ENCODE assay signal across 8 cellular contexts in genomic region chr19:3060852-3061182, GRCh38. TPM values are rescaled to one million over a fixed set of nuclear protein-coding genes. Genes with fewer than 3 reads are reported as not detected.
A peak's percentile ranks its signal among the peaks of the same experiment; 100 is the strongest.
DNase-seq lines count a peak whose midpoint lies in the region; ATAC-seq and TF ChIP-seq lines count a peak whose summit lies in the region.

No MANE protein-coding gene starts in this region.

- TF ChIP-seq CTCF in BE2C (IDR thresholded peaks at IDR 0.05; ENCODE audit: low read depth, low read length) (no peak), NB4 (IDR thresholded peaks at IDR 0.05; ENCODE audit: low read depth, low read length) (no peak), nephron progenitor cell (IDR thresholded peaks at IDR 0.05) (no peak)

- H3K4me1 Mint-ChIP-seq in nephron progenitor cell, result peaks cover 30% of the 10 kb centered on the region

- H3K36me3 ChIP-seq in BE2C, result peaks cover 24% of the 10 kb centered on the region
- peaks cover 45% of the 10 kb centered on the region for H3K36me3 ChIP-seq in effector memory CD4-positive, alpha-beta T cell (ENCODE audit: control insufficient read depth, insufficient read depth, low read length)

- no peak for ATAC-seq in GM18870 (IDR thresholded peaks at IDR 0.05; ENCODE audit: unreplicated experiment)

- peaks cover 80% of the 10 kb centered on the region for H3K27me3 Mint-ChIP-seq in nephron progenitor cell (ENCODE audit: low read depth, poor library complexity)

- H3K27ac ChIP-seq in effector memory CD4-positive, alpha-beta T cell (ENCODE audit: insufficient read depth, low read length, poor library complexity, severe bottlenecking), result peak overlapping the region; percentile 74

- no peaks in the 10 kb centered on the region for H3K9me3 Mint-ChIP-seq in nephron progenitor cell

- no peaks in the 10 kb centered on the region for H3K27me3 ChIP-seq in BE2C
- H3K27me3 ChIP-seq in effector memory CD4-positive, alpha-beta T cell (replicated peaks; ENCODE audit: control insufficient read depth, insufficient read depth, low read length, poor library complexity, severe bottlenecking), result no peaks in the 10 kb centered on the region

- peak overlapping the region; percentile 77 for H3K4me3 Mint-ChIP-seq in nephron progenitor cell

- H3K4me3 ChIP-seq in BE2C (ENCODE audit: low read depth, low read length), result peak overlapping the region; percentile 77
- H3K4me3 ChIP-seq in NB4 (ENCODE audit: low read depth, low read length), result peak overlapping the region; percentile 21
- peak overlapping the region; percentile 92 for H3K4me3 ChIP-seq in effector memory CD4-positive, alpha-beta T cell (ENCODE audit: insufficient read depth, low read depth, low read length, poor library complexity, severe bottlenecking)

- peaks cover 21% of the 10 kb centered on the region for H3K36me3 Mint-ChIP-seq in nephron progenitor cell (ENCODE audit: low read depth)

- H3K9me3 ChIP-seq in BE2C, result no peaks in the 10 kb centered on the region
- no peaks in the 10 kb centered on the region for H3K9me3 ChIP-seq in effector memory CD4-positive, alpha-beta T cell (ENCODE audit: control insufficient read depth, low read length)

- no peak for TF ChIP-seq POLR2A in NB4 (IDR thresholded peaks at IDR 0.05; ENCODE audit: extremely low read depth, insufficient read length)

- H3K4me1 ChIP-seq in BE2C, result peaks cover 12% of the 10 kb centered on the region
- H3K4me1 ChIP-seq in effector memory CD4-positive, alpha-beta T cell (ENCODE audit: control insufficient read depth, insufficient read depth, low read length, poor library complexity, severe bottlenecking), result peaks cover 42% of the 10 kb centered on the region

- DNase-seq in BE2C (no peak), NB4 (ENCODE audit: low read depth) (no peak), nephron progenitor cell (no peak), NCI-H345 (lab: John Stamatoyannopoulos, UW) (no peak), NCI-H774 (lab: John Stamatoyannopoulos, UW) (no peak)
- no peak for DNase-seq in effector memory CD4-positive, alpha-beta T cell
- no peak for DNase-seq in stimulated activated naive CD4-positive, alpha-beta T cell (lab: John Stamatoyannopoulos, UW)

- no peak overlapping the region for H3K27ac Mint-ChIP-seq in nephron progenitor cell

RNA-seq across cellular contexts. Expression of gene TLE5, which starts 1.5 kb away (rescaled TPM):
- polyA plus RNA-seq in BE2C (2012; ENCODE audit: insufficient read depth, insufficient read length, low read depth), result 1,091 TPM

RNA-seq across cellular contexts. Expression of gene TLE2, which starts 31.7 kb away (rescaled TPM):
- polyA plus RNA-seq in BE2C (2012; ENCODE audit: insufficient read depth, insufficient read length, low read depth), result 114 TPM

RNA-seq across cellular contexts. Expression of gene GNA11, which starts 33.3 kb away (rescaled TPM):
- 180 TPM for polyA plus RNA-seq in BE2C (2012; ENCODE audit: insufficient read depth, insufficient read length, low read depth)

Comparison
In these comparisons a context has a peak if more than half of its experiments do, and no peak if none do; other contexts are left out.
1. H3K4me3 ChIP-seq: peak in every context shown above with its lines; median percentile 92 in effector memory CD4-positive, alpha-beta T cell; 77 in BE2C; 21 in NB4.